ENCODE assay signal across 18 cellular contexts in the genomic region with DNA sequence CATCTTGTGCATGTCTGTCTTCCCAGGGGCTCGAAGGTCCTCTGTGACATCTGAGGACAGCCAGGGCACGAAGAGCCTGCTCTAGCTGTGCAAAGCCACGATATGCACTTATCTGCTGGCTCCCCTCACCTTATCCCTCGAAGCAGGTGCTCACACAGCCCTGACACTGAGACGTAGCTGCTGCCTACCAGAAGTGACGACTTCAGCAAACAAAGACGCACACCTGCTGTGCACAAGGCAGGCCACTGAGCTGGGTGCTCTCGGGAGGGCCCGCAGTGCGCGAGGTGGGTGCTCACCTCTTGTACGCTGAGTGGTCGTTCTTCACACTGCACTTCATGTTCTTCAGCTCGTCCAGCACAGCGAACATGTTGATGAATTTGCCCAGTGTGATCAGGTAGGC. TPM values are rescaled to one million over a fixed set of nuclear protein-coding genes. Genes with fewer than 3 reads are reported as not detected.
A peak's percentile ranks its signal among the peaks of the same experiment; 100 is the strongest.
DNase-seq lines count a peak whose midpoint lies in the region; ATAC-seq and TF ChIP-seq lines count a peak whose summit lies in the region.
"Had no signal": no experiment of that assay in that cellular context is flagged by ENCODE, and none has a peak within 500 bp of the region (broad histone marks: within the 10 kb centered on the region; RNA-seq: fewer than 3 reads in every experiment).

No MANE protein-coding gene starts in this region.

- no peak overlapping the region for H3K4me3 ChIP-seq in dorsolateral prefrontal cortex
- H3K4me3 ChIP-seq: BLaER1 had no signal

- peak overlapping the region in 33 of 59 donors; percentile 3 to 71 (median 46) for H3K27ac ChIP-seq in dorsolateral prefrontal cortex
- H3K27ac ChIP-seq: 22Rv1, BLaER1 had no signal

- DNase-seq in DMS153 (lab: John Stamatoyannopoulos, UW) = peak; percentile 7
- no peak for DNase-seq in DMS153 treated with DMSO at 0.1 percent for 48 hours (lab: John Stamatoyannopoulos, UW; ENCODE audit: unreplicated experiment)
- DNase-seq in NCI-H1105 (lab: John Stamatoyannopoulos, UW) = peak; percentile 19
- DNase-seq in NCI-H510A (lab: John Stamatoyannopoulos, UW) = peak; percentile 42
- DNase-seq in dorsolateral prefrontal cortex = no peak
- no peak for DNase-seq in AML-193 (lab: John Stamatoyannopoulos, UW)
- DNase-seq in NAMALWA (ENCODE audit: low spot score) = no peak
- DNase-seq: CD8-positive, alpha-beta T cell; HFFc6; Karpas-422; MM.1S; NCI-H2081 treated with DMSO at 0.1 percent for 48 hours; NCI-H524 treated with DMSO at 0.1 percent for 48 hours; SIG-M5; T-helper 17 cell had no signal

- intact Hi-C loops in dorsolateral prefrontal cortex (cut with DNase I) = no loop called here

- no peaks in the 10 kb centered on the region for H3K27me3 ChIP-seq in dorsolateral prefrontal cortex
- H3K27me3 ChIP-seq: BLaER1 had no signal

- ATAC-seq in GM21825 (IDR thresholded peaks at IDR 0.05; ENCODE audit: unreplicated experiment) = no peak
- ATAC-seq: CD8-positive, alpha-beta T cell; T-helper 17 cell had no signal

- no peak for TF ChIP-seq CTCF in dorsolateral prefrontal cortex (IDR thresholded peaks at IDR 0.05 in 54 of 56, conservative IDR thresholded peaks at IDR 0.05 in 2 of 56; ENCODE audit: low read depth in 1 of 56, partially characterized antibody in 56 of 56)

RNA-seq across cellular contexts. Expression of a gene that starts 37.3 kb away (rescaled TPM):
- 100 to 1,000 TPM in 18 of 120 experiments, 10 to 100 TPM in 102; 46.3 to 138 (median 84.8) TPM for total RNA-seq in dorsolateral prefrontal cortex

Comparison
In these comparisons a context has a peak if more than half of its experiments do, and no peak if none do; other contexts are left out.
1. DNase-seq: peak in DMS153 (single experiment), NCI-H1105 (single experiment) and NCI-H510A (single experiment); none in DMS153 treated with DMSO at 0.1 percent for 48 hours (single experiment), dorsolateral prefrontal cortex (0 of 10), AML-193 (0 of 2) and NAMALWA (single experiment).